Comparison of ENCODE assay signal across 8 cellular contexts in genomic region chr22:29689872-29690213, GRCh38. TPM values are rescaled to one million over a fixed set of nuclear protein-coding genes. Genes with fewer than 3 reads are reported as not detected.
A peak's percentile ranks its signal among the peaks of the same experiment; 100 is the strongest.
DNase-seq lines count a peak whose midpoint lies in the region; ATAC-seq and TF ChIP-seq lines count a peak whose summit lies in the region.

No MANE protein-coding gene starts in this region.

- H3K36me3 ChIP-seq in body of pancreas (replicated peaks in 1 of 2; ENCODE audit: insufficient read depth in 1 of 2, low read depth in 2 of 2): peaks cover 0 to 2% of the 10 kb centered on the region in 2 donors
- no peaks in the 10 kb centered on the region for H3K36me3 ChIP-seq in kidney epithelial cell (ENCODE audit: control insufficient read depth, insufficient read depth, low read length)

- no peaks in the 10 kb centered on the region; the same call in 1 of the 2 replicates for H3K36me3 Mint-ChIP-seq in HFFc6 (ENCODE audit: low read depth)

- ATAC-seq in body of pancreas (peak; percentile 66), HG03354 (IDR thresholded peaks at IDR 0.05; ENCODE audit: poor library complexity, severe bottlenecking, unreplicated experiment) (no peak), GM18858 (IDR thresholded peaks at IDR 0.05; ENCODE audit: unreplicated experiment) (no peak)

- DNase-seq in C1 segment of cervical spinal cord (lab: John Stamatoyannopoulos, UW) (peak in 11 of 14 donors; percentile 18 to 77 (median 62)), HFFc6 (peak; percentile 27), SK-N-DZ (ENCODE audit: low spot score) (peak; percentile 54), body of pancreas (peak; percentile 56 to 73 (median 67)), kidney epithelial cell (ENCODE audit: low read depth) (no peak)
- DNase-seq in stimulated activated CD4-positive, alpha-beta T cell treated with anti-CD3 and anti-CD28 coated beads, Interleukin-4, amount 100 ng/mL, for 4 hours: peak; percentile 29 to 32

- H3K4me3 Mint-ChIP-seq in HFFc6: no peak overlapping the region

- TF ChIP-seq CTCF in HFFc6 (IDR thresholded peaks at IDR 0.05): peak; percentile 82
- TF ChIP-seq CTCF in body of pancreas (IDR thresholded peaks at IDR 0.05): peak; percentile 48 to 77 (median 67)
- peak; percentile 87 for TF ChIP-seq CTCF in kidney epithelial cell (IDR thresholded peaks at IDR 0.05; ENCODE audit: insufficient read depth, low read length, poor library complexity, severe bottlenecking)

- peak overlapping the region; percentile 17; the same call in 1 of the 2 replicates for H3K27ac Mint-ChIP-seq in HFFc6

- H3K27me3 ChIP-seq in body of pancreas (no peaks in the 10 kb centered on the region), kidney epithelial cell (ENCODE audit: control insufficient read depth, insufficient read depth, low read length) (no peaks in the 10 kb centered on the region)

- no peak overlapping the region for H3K4me3 ChIP-seq in body of pancreas
- H3K4me3 ChIP-seq in kidney epithelial cell (ENCODE audit: low read depth, low read length): no peak overlapping the region

- H3K9me3 ChIP-seq in body of pancreas: no peaks in the 10 kb centered on the region

- H3K9me3 Mint-ChIP-seq in HFFc6: no peaks in the 10 kb centered on the region

- no peak overlapping the region for H3K27ac ChIP-seq in body of pancreas

- no peak for TF ChIP-seq POLR2A in body of pancreas (IDR thresholded peaks at IDR 0.05)

- H3K4me1 ChIP-seq in body of pancreas: no peaks in the 10 kb centered on the region

- 8 to 10% methylated on average over 8 of the region's 8 CpGs for WGBS in body of pancreas, 2 donors

- H3K4me1 Mint-ChIP-seq in HFFc6 (ENCODE audit: low read depth): peaks cover 17% of the 10 kb centered on the region

- no peaks in the 10 kb centered on the region; the same call in 1 of the 2 replicates for H3K27me3 Mint-ChIP-seq in HFFc6 (ENCODE audit: insufficient read depth)

- intact Hi-C loops in body of pancreas (cut with DNase I): loop anchor here (5.0 to 10.0 kb wide), 2 partner anchors 315 to 397 kb away; no protein-coding TSS in a partner anchor

RNA-seq across cellular contexts. Expression of gene CABP7, which starts 30.0 kb away (rescaled TPM):
- not detected for total RNA-seq in HFFc6 (2021; fragmentation: NEBNext Ultra II Directional; extraction: Animal tissue kit (Norgen Biotek cat#: 25700))
- polyA plus RNA-seq in SK-N-DZ (2014; cell fraction: cytosol; rRNA removed): 0.07 and 0.29 TPM in 2 replicates
- polyA plus RNA-seq in SK-N-DZ (2014; cell fraction: nucleus; rRNA removed): 0.03 and 0.05 TPM in 2 replicates
- 1 to 10 TPM in 1 of 2 donors, under 1 TPM in 1; 0.78 to 2.6 TPM for total RNA-seq in body of pancreas
- total RNA-seq in kidney epithelial cell: not detected in 2 replicates
